ENCODE assay signal across 8 cellular contexts in the genomic region with DNA sequence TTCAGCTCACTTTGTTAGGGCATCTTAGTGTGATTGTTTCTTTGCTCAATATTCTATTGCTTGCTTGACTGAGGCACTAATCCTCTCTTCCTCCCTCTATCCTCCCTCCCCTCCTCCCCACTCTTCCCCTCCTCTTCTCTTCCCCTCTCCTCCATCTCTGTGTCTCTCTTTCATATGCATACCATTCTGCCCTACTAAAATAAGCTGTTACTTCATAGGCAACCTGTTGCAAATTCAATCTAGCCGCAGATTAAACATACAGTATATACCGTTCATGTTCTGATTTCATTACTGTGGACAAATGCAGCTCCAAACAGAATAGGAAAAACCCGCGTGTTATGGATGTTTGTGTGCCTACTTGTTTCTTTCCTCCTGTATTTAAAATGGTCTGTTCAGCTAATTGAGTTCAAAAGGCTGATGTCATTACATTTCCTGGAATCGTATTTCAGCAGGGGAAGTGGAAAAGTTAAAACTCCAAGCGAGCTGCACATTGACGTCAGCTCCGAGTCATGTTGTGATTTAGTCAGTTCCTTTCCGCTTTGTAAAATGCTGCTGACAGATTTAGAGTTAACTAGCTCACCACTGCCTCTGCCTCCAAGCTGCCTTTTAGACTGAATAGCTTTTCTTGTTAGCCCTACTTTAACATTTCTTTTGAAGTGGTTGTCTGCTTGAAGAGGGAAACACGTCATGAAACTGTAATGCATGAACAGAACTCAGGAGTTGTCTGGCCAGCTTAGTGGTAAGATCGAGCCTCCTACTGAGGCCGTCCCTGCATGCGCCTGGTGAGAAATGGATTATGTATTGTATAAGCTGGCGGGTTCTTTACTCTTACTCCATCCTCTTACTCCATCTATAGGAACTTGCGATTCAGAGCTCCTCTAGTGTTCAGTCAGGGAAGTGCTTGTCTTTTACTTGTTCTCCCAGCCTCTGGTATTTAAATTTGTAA.
A peak's percentile ranks its signal among the peaks of the same experiment; 100 is the strongest.
DNase-seq lines count a peak whose midpoint lies in the region; ATAC-seq and TF ChIP-seq lines count a peak whose summit lies in the region.

No MANE protein-coding gene starts in this region.

- no peaks in the 10 kb centered on the region for H3K27me3 Mint-ChIP-seq in chondrocyte (ENCODE audit: low read depth)

- TF ChIP-seq CTCF in AG04450 (IDR thresholded peaks at IDR 0.05; ENCODE audit: low read depth, low read length) (peak; percentile 87), chondrocyte (IDR thresholded peaks at IDR 0.05) (peak; percentile 91), kidney epithelial cell (IDR thresholded peaks at IDR 0.05; ENCODE audit: insufficient read depth, low read length, poor library complexity, severe bottlenecking) (peak; percentile 77)

- peak overlapping the region; percentile 56 for H3K4me3 ChIP-seq in AG04450 (ENCODE audit: low read depth, low read length)
- H3K4me3 ChIP-seq in kidney epithelial cell (ENCODE audit: low read depth, low read length): peak overlapping the region; percentile 34

- POLR2A ChIA-PET in AG04450 (lab: Yijun Ruan, JAX): interaction anchor here (0.5 to 2.6 kb wide), 7 partner anchors 22 to 1327 kb away, joined by 3 to 43 read pairs (median 4); a partner anchor contains a TSS

- H3K27ac Mint-ChIP-seq in chondrocyte (ENCODE audit: unreplicated experiment): peak overlapping the region; percentile 98

- peaks cover 25% of the 10 kb centered on the region for H3K4me1 Mint-ChIP-seq in chondrocyte (ENCODE audit: low read depth)

- peaks cover 2% of the 10 kb centered on the region for H3K36me3 Mint-ChIP-seq in chondrocyte (ENCODE audit: low read depth)

- H3K27ac ChIP-seq in AG04450 (ENCODE audit: low read depth, low read length): peak overlapping the region; percentile 98

- H3K36me3 ChIP-seq in kidney epithelial cell (ENCODE audit: control insufficient read depth, insufficient read depth, low read length): no peaks in the 10 kb centered on the region

- H3K27me3 ChIP-seq in AG04450 (ENCODE audit: control insufficient read depth, insufficient read depth, low read length): no peaks in the 10 kb centered on the region
- no peaks in the 10 kb centered on the region for H3K27me3 ChIP-seq in kidney epithelial cell (ENCODE audit: control insufficient read depth, insufficient read depth, low read length)

- ATAC-seq in HG03097 (IDR thresholded peaks at IDR 0.05; ENCODE audit: low FRiP score, unreplicated experiment): peak; percentile 97

- peak; percentile 21 for TF ChIP-seq POLR2A in GM18526 (IDR thresholded peaks at IDR 0.05; ENCODE audit: extremely low read depth, insufficient read length)

- H3K9me3 ChIP-seq in AG04450 (ENCODE audit: control insufficient read depth, insufficient read depth, low read length): no peaks in the 10 kb centered on the region

- CTCF ChIA-PET in AG04450 (lab: Charles Lee): interaction anchor here (0.6 to 3.5 kb wide), 38 partner anchors 8 to 1686 kb away, joined by 3 to 68 read pairs (median 6); a partner anchor contains a TSS

- H3K4me3 Mint-ChIP-seq in chondrocyte (ENCODE audit: unreplicated experiment): peak overlapping the region; percentile 79

- H3K9me3 Mint-ChIP-seq in chondrocyte (ENCODE audit: low read depth): no peaks in the 10 kb centered on the region

- DNase-seq in AG04450 (ENCODE audit: low read depth, low spot score): peak; percentile 89
- peak; percentile 82 for DNase-seq in NCI-H2227 treated with DMSO at 0.1 percent for 48 hours (lab: John Stamatoyannopoulos, UW)
- peak; percentile 18 to 58 (median 44) for DNase-seq in activated CD4-positive, CD25-positive, alpha-beta regulatory T cell (lab: John Stamatoyannopoulos, UW)
- DNase-seq in chondrocyte (ENCODE audit: low spot score): no peak
- peak; percentile 92 for DNase-seq in kidney epithelial cell (ENCODE audit: low read depth)
- peak; percentile 29 to 65 for DNase-seq in stimulated activated CD4-positive, alpha-beta T cell treated with anti-CD3 and anti-CD28 coated beads, Interleukin-1b, Interleukin-23, amount 100 ng/mL, for 4 hours (ENCODE audit: low read depth in 2 of 2)
